ENCODE assay signal across 13 cellular contexts in genomic region chr15:96234109-96234892, GRCh38.
DNase-seq lines count a peak whose midpoint lies in the region; ATAC-seq, FAIRE-seq and TF ChIP-seq lines count a peak whose summit lies in the region.
"Had no signal": no experiment of that assay in that cellular context is flagged by ENCODE, and none has a peak within 500 bp of the region (broad histone marks: within the 10 kb centered on the region; RNA-seq: fewer than 3 reads in every experiment).

No MANE protein-coding gene starts in this region.

- no peaks in the 10 kb centered on the region for H3K36me3 Mint-ChIP-seq in naive thymus-derived CD4-positive, alpha-beta T cell

- CTCF ChIA-PET in naive thymus-derived CD4-positive, alpha-beta T cell (lab: Charles Lee) = no interaction called here

- H3K27ac Mint-ChIP-seq in naive thymus-derived CD4-positive, alpha-beta T cell = no peak overlapping the region

- TF ChIP-seq POLR2A in H54 (IDR thresholded peaks at IDR 0.05; ENCODE audit: low read depth, low read length) = no peak

- POLR2A ChIA-PET in naive thymus-derived CD4-positive, alpha-beta T cell (lab: Charles Lee) = no interaction called here

- peak; percentile 55 for FAIRE-seq in H54 (lab: Jason Lieb, UNC)

- in situ Hi-C loops in GM13977 (cut with MboI; ENCODE audit: low pct_unique_long_range_greater_than_20kb, low sequenced_read_pairs, unreplicated experiment) = no loop called here

- H3K4me3 ChIP-seq in foreskin fibroblast (ENCODE audit: low read depth in 1 of 2, low read length in 2 of 2) = no peak overlapping the region
- no peak overlapping the region for H3K4me3 ChIP-seq in naive thymus-derived CD4-positive, alpha-beta T cell (ENCODE audit: low read length)
- H3K4me3 ChIP-seq: cardiac muscle cell, heart right ventricle had no signal

- H3K9me3 Mint-ChIP-seq in naive thymus-derived CD4-positive, alpha-beta T cell = peaks cover 0 to 4% (median 0%) of the 10 kb centered on the region in 11 donors

- no peaks in the 10 kb centered on the region for H3K27me3 ChIP-seq in naive thymus-derived CD4-positive, alpha-beta T cell (ENCODE audit: control insufficient read depth in 2 of 2, insufficient read depth in 2 of 2, low read length in 2 of 2)
- H3K27me3 ChIP-seq: cardiac muscle cell, heart right ventricle had no signal

- no peak overlapping the region for H3K27ac ChIP-seq in naive thymus-derived CD4-positive, alpha-beta T cell (ENCODE audit: low read depth, low read length)
- H3K27ac ChIP-seq: cardiac muscle cell, heart right ventricle had no signal

- no peaks in the 10 kb centered on the region for H3K36me3 ChIP-seq in naive thymus-derived CD4-positive, alpha-beta T cell (ENCODE audit: control insufficient read depth in 2 of 3, insufficient read depth in 3 of 3, low read length in 3 of 3)
- H3K36me3 ChIP-seq: cardiac muscle cell, heart right ventricle had no signal

- H3K27me3 Mint-ChIP-seq in naive thymus-derived CD4-positive, alpha-beta T cell = peaks cover 0 to 12% (median 0%) of the 10 kb centered on the region in 5 donors

- no peak overlapping the region for H3K4me3 Mint-ChIP-seq in naive thymus-derived CD4-positive, alpha-beta T cell

- H3K4me1 Mint-ChIP-seq in naive thymus-derived CD4-positive, alpha-beta T cell = no peaks in the 10 kb centered on the region

- no peak for TF ChIP-seq CTCF in foreskin fibroblast (IDR thresholded peaks at IDR 0.05; ENCODE audit: low read depth, low read length)
- no peak for TF ChIP-seq CTCF in GM10266 (IDR thresholded peaks at IDR 0.05; ENCODE audit: control insufficient read depth, insufficient read depth, low read depth, missing control alignments)
- TF ChIP-seq CTCF in GM13977 (IDR thresholded peaks at IDR 0.05; ENCODE audit: extremely low read depth, insufficient read depth, missing control alignments) = no peak

- intact Hi-C loops in naive thymus-derived CD4-positive, alpha-beta T cell (cut with micrococcal nuclease) = no loop called here

- DNase-seq in D341Med (ENCODE audit: low spot score) (peak; percentile 41), H54 (ENCODE audit: insufficient read length, low spot score) (peak; percentile 14), NCI-H82 treated with DMSO at 0.1 percent for 48 hours (lab: John Stamatoyannopoulos, UW; ENCODE audit: unreplicated experiment) (peak; percentile 84), foreskin fibroblast (peak; percentile 90 to 93), GM10266 (ENCODE audit: extremely low spot score) (no peak), T-helper 1 cell (no peak), GM13977 (ENCODE audit: low spot score) (no peak)
- DNase-seq in naive thymus-derived CD4-positive, alpha-beta T cell = no peak
- DNase-seq: activated CD8-positive, alpha-beta memory T cell treated with anti-CD3 and anti-CD28 coated beads for 24 hours; heart right ventricle; NCI-H1417 treated with DMSO at 0.1 percent for 48 hours; SHP77 had no signal

- no peaks in the 10 kb centered on the region for H3K4me1 ChIP-seq in naive thymus-derived CD4-positive, alpha-beta T cell (ENCODE audit: control insufficient read depth in 2 of 2, insufficient read depth in 2 of 2, low read length in 2 of 2)
- H3K4me1 ChIP-seq: heart right ventricle had no signal

- no peak for ATAC-seq in naive thymus-derived CD4-positive, alpha-beta T cell
- ATAC-seq: heart right ventricle had no signal

- H3K9me3 ChIP-seq in naive thymus-derived CD4-positive, alpha-beta T cell (ENCODE audit: control insufficient read depth in 2 of 3, low read length in 3 of 3) = no peaks in the 10 kb centered on the region
- H3K9me3 ChIP-seq: heart right ventricle had no signal

Comparison
In these comparisons a context has a peak if more than half of its experiments do, and no peak if none do; other contexts are left out.
1. DNase-seq: peak in D341Med (single experiment), H54 (single experiment), NCI-H82 treated with DMSO at 0.1 percent for 48 hours (single experiment) and foreskin fibroblast (2 of 2); none in naive thymus-derived CD4-positive, alpha-beta T cell (0 of 9), GM10266 (single experiment), T-helper 1 cell (0 of 5) and GM13977 (single experiment).